In genomic region chr1:89812992-89813391, GRCh38 we compare ENCODE assay signal across 25 cellular contexts. TPM values are rescaled to one million over a fixed set of nuclear protein-coding genes. Genes with fewer than 3 reads are reported as not detected.
DNase-seq lines count a peak whose midpoint lies in the region; TF ChIP-seq lines count a peak whose summit lies in the region.
"Had no signal": no experiment of that assay in that cellular context is flagged by ENCODE, and none has a peak within 500 bp of the region (broad histone marks: within the 10 kb centered on the region; RNA-seq: fewer than 3 reads in every experiment).

No MANE protein-coding gene starts in this region.

- H4K20me1 ChIP-seq in Karpas-422 (ENCODE audit: insufficient read depth, low read depth, low read length): no peaks in the 10 kb centered on the region

- POLR2A ChIA-PET in GM10248 (lab: Yijun Ruan, JAX): no interaction called here

- H2AFZ ChIP-seq in Karpas-422 (ENCODE audit: low read length): no peak overlapping the region

- no peaks in the 10 kb centered on the region for H3K36me3 ChIP-seq in adipocyte (ENCODE audit: control insufficient read depth, insufficient read depth, low read length, severe bottlenecking)
- H3K36me3 ChIP-seq in Karpas-422 (ENCODE audit: insufficient read depth, low read length): no peaks in the 10 kb centered on the region
- H3K36me3 ChIP-seq: adrenal gland, HAP-1, lower lobe of right lung, ovary, upper lobe of left lung, WERI-Rb-1 had no signal

- H3K27me3 ChIP-seq in adipocyte (replicated peaks; ENCODE audit: control insufficient read depth, insufficient read depth, low read length) (no peaks in the 10 kb centered on the region), Karpas-422 (ENCODE audit: low read length) (0 out of 2 replicates have a peak, but pooled peaks cover 2% of the 10 kb centered on the region)
- H3K27me3 ChIP-seq: adrenal gland, ovary, upper lobe of left lung had no signal

- H3K79me2 ChIP-seq in Karpas-422 (ENCODE audit: low read length): no peaks in the 10 kb centered on the region

- no peak for TF ChIP-seq CTCF in GM10248 (IDR thresholded peaks at IDR 0.05; ENCODE audit: control extremely low read depth, extremely low read depth, low read depth, missing control alignments)

- CTCF ChIA-PET in GM10248 (lab: Yijun Ruan, JAX): interaction anchor here (0.9 to 2.8 kb wide), 3 partner anchors 11 to 174 kb away, joined by 4 to 9 read pairs (median 6); no protein-coding TSS in a partner anchor

- no peaks in the 10 kb centered on the region for H3K9me3 ChIP-seq in adipocyte (ENCODE audit: control insufficient read depth, low read length)
- no peaks in the 10 kb centered on the region for H3K9me3 ChIP-seq in Karpas-422 (ENCODE audit: low read length)
- H3K9me3 ChIP-seq: adrenal gland, HAP-1, lower lobe of right lung, ovary, upper lobe of left lung had no signal

- no peak overlapping the region for H3K4me2 ChIP-seq in Karpas-422 (ENCODE audit: low read depth, low read length, poor library complexity, severe bottlenecking)

- no peaks in the 10 kb centered on the region for H3K9me2 ChIP-seq in Karpas-422 (replicated peaks; ENCODE audit: insufficient read depth, low read length)

- H3K9ac ChIP-seq in adipocyte (ENCODE audit: low read length): no peak overlapping the region
- H3K9ac ChIP-seq in Karpas-422 (ENCODE audit: low read length): no peak overlapping the region

- no peak overlapping the region for H3K27ac ChIP-seq in Karpas-422 (ENCODE audit: low read length)
- H3K27ac ChIP-seq: adrenal gland, lower lobe of right lung, ovary, upper lobe of left lung, WERI-Rb-1 had no signal

- H3K4me3 ChIP-seq in adipocyte (ENCODE audit: low read length) (no peak overlapping the region), Karpas-422 (ENCODE audit: low read length) (no peak overlapping the region)
- H3K4me3 ChIP-seq: adrenal gland, HAP-1, lower lobe of right lung, ovary, upper lobe of left lung had no signal

- peaks cover 28% of the 10 kb centered on the region for H3K4me1 ChIP-seq in adipocyte (ENCODE audit: control insufficient read depth, insufficient read depth, low read length)
- H3K4me1 ChIP-seq in Karpas-422 (ENCODE audit: low read length): peaks cover 9% of the 10 kb centered on the region
- H3K4me1 ChIP-seq: adrenal gland, lower lobe of right lung had no signal

- DNase-seq in SIG-M5 treated with dmso at 0.1 percent for 504 hours (lab: John Stamatoyannopoulos, UW; ENCODE audit: unreplicated experiment): peak; percentile 61
- no peak for DNase-seq in SIG-M5 (lab: John Stamatoyannopoulos, UW)
- DNase-seq in adipocyte (ENCODE audit: low read depth): peak; percentile 51
- peak; percentile 47 for DNase-seq in iris pigment epithelial cell (ENCODE audit: low read depth)
- no peak for DNase-seq in Karpas-422
- no peak for DNase-seq in HT-29 (ENCODE audit: low spot score)
- no peak for DNase-seq in midbrain (lab: John Stamatoyannopoulos, UW)
- no peak for DNase-seq in GM10248 (ENCODE audit: extremely low spot score)
- DNase-seq: 8988T; activated CD4-positive, alpha-beta T cell treated with anti-CD3 and anti-CD28 coated beads, Interleukin-2, amount 50 U/mL, for 4 hours; activated gamma-delta T cell; adrenal gland; C1 segment of cervical spinal cord; DMS 273 treated with DMSO at 0.1 percent for 48 hours; glutamatergic neuron; lower lobe of right lung; naive B cell; NCI-H1092 treated with DMSO at 0.1 percent for 48 hours; NCI-H2081 treated with DMSO at 0.1 percent for 48 hours; ovary; stimulated activated CD4-positive, alpha-beta T cell treated with anti-CD3 and anti-CD28 coated beads, Interleukin-2, amount 100 ng/mL, for 24 hours; stimulated activated naive CD4-positive, alpha-beta T cell treated with Interleukin-2 at 50 U/mL for 16 hours; upper lobe of left lung; WERI-Rb-1 had no signal

RNA-seq across cellular contexts. Expression of gene LRRC8D, which starts 7.8 kb away (rescaled TPM):
- 30.1 and 48.9 TPM in 2 replicates for total RNA-seq in Karpas-422 (2014; rRNA removed; shearing (Covaris generic); ENCODE audit: low replicate concordance)
- total RNA-seq in HT-29 (2014; rRNA removed; shearing (Covaris generic)): 16.7 and 17.0 TPM in 2 replicates

Comparison
In these comparisons a context has a peak if more than half of its experiments do, and no peak if none do; other contexts are left out.
1. DNase-seq: peak in SIG-M5 treated with dmso at 0.1 percent for 504 hours (single experiment), adipocyte (single experiment) and iris pigment epithelial cell (single experiment); none in SIG-M5 (single experiment), Karpas-422 (single experiment), HT-29 (single experiment), midbrain (single experiment) and GM10248 (single experiment).